In genomic region chr7:20438248-20438647, GRCh38 we compare ENCODE assay signal across 20 cellular contexts.
DNase-seq lines count a peak whose midpoint lies in the region; ATAC-seq and TF ChIP-seq lines count a peak whose summit lies in the region.
"Had no signal": no experiment of that assay in that cellular context is flagged by ENCODE, and none has a peak within 500 bp of the region (broad histone marks: within the 10 kb centered on the region; RNA-seq: fewer than 3 reads in every experiment).

No MANE protein-coding gene starts in this region.

- CTCF ChIA-PET in activated B cell treated with CpG ODN at 0.5 μM for 24 hours (lab: Charles Lee) = no interaction called here

- POLR2A ChIA-PET in activated B cell treated with CpG ODN at 0.5 μM for 24 hours (lab: Charles Lee) = no interaction called here

- peak; percentile 32 for ATAC-seq in GM18909 (IDR thresholded peaks at IDR 0.05; ENCODE audit: poor library complexity, unreplicated experiment)
- ATAC-seq in HG03432 (IDR thresholded peaks at IDR 0.05; ENCODE audit: unreplicated experiment) = peak; percentile 13
- ATAC-seq in activated B cell treated with CpG ODN at 0.5 μM for 24 hours (ENCODE audit: low read depth) = no peak
- ATAC-seq in stimulated activated effector memory CD8-positive, alpha-beta T cell treated with anti-CD3 and anti-CD28 coated beads, Interleukin-12 subunit alpha, Interleukin-12 subunit beta, amount 100 ng/mL, for 72 hours = no peak
- ATAC-seq: right cardiac atrium; stimulated activated naive CD8-positive, alpha-beta T cell treated with anti-CD3 and anti-CD28 coated beads, Interleukin-15, amount 100 ng/mL, for 72 hours had no signal

- peaks cover 0 to 19% (median 12%) of the 10 kb centered on the region in 4 donors for H3K4me1 ChIP-seq in stomach

- no peak for TF ChIP-seq POLR2A in stomach (IDR thresholded peaks at IDR 0.05)

- no peaks in the 10 kb centered on the region for H3K36me3 ChIP-seq in stomach
- H3K36me3 ChIP-seq: left ventricle myocardium inferior had no signal

- H3K9me3 Mint-ChIP-seq in activated B cell treated with CpG ODN at 0.5 μM for 24 hours = no peaks in the 10 kb centered on the region
- H3K9me3 Mint-ChIP-seq in stimulated activated effector memory CD8-positive, alpha-beta T cell treated with anti-CD3 and anti-CD28 coated beads, Interleukin-12 subunit alpha, Interleukin-12 subunit beta, amount 100 ng/mL, for 72 hours = peaks cover 3% of the 10 kb centered on the region
- no peaks in the 10 kb centered on the region for H3K9me3 Mint-ChIP-seq in activated T-helper 1 cell treated with anti-CD3 and anti-CD28 coated beads, Interleukin-12 subunit alpha, Interleukin-12 subunit beta, Interleukin-2, Interleukin-4 antibody, amounts not matched to agents 30 ng/mL and 10 ng/mL and 1 ng/mL, durations not matched to agents 14 hours and 24 hours and 36 hours
- H3K9me3 Mint-ChIP-seq: stimulated activated naive CD8-positive, alpha-beta T cell treated with anti-CD3 and anti-CD28 coated beads, Interleukin-15, amount 100 ng/mL, for 72 hours had no signal

- H3K27ac ChIP-seq in 22Rv1 (peak overlapping the region; percentile 62), stomach (peak overlapping the region in 1 of 5 donors; percentile 28)
- H3K27ac ChIP-seq: GM23248, left ventricle myocardium inferior had no signal

- H3K27ac Mint-ChIP-seq in activated B cell treated with CpG ODN at 0.5 μM for 24 hours = no peak overlapping the region
- no peak overlapping the region for H3K27ac Mint-ChIP-seq in stimulated activated effector memory CD8-positive, alpha-beta T cell treated with anti-CD3 and anti-CD28 coated beads, Interleukin-12 subunit alpha, Interleukin-12 subunit beta, amount 100 ng/mL, for 72 hours
- H3K27ac Mint-ChIP-seq in activated T-helper 1 cell treated with anti-CD3 and anti-CD28 coated beads, Interleukin-12 subunit alpha, Interleukin-12 subunit beta, Interleukin-2, Interleukin-4 antibody, amounts not matched to agents 30 ng/mL and 10 ng/mL and 1 ng/mL, durations not matched to agents 14 hours and 24 hours and 36 hours = no peak overlapping the region

- H3K36me3 Mint-ChIP-seq in activated B cell treated with CpG ODN at 0.5 μM for 24 hours (ENCODE audit: low read depth) = no peaks in the 10 kb centered on the region
- H3K36me3 Mint-ChIP-seq in stimulated activated effector memory CD8-positive, alpha-beta T cell treated with anti-CD3 and anti-CD28 coated beads, Interleukin-12 subunit alpha, Interleukin-12 subunit beta, amount 100 ng/mL, for 72 hours = no peaks in the 10 kb centered on the region
- H3K36me3 Mint-ChIP-seq in activated T-helper 1 cell treated with anti-CD3 and anti-CD28 coated beads, Interleukin-12 subunit alpha, Interleukin-12 subunit beta, Interleukin-2, Interleukin-4 antibody, amounts not matched to agents 30 ng/mL and 10 ng/mL and 1 ng/mL, durations not matched to agents 14 hours and 24 hours and 36 hours (ENCODE audit: low read depth) = no peaks in the 10 kb centered on the region

- peaks cover 28% of the 10 kb centered on the region for H3K4me1 Mint-ChIP-seq in activated B cell treated with CpG ODN at 0.5 μM for 24 hours
- H3K4me1 Mint-ChIP-seq in stimulated activated effector memory CD8-positive, alpha-beta T cell treated with anti-CD3 and anti-CD28 coated beads, Interleukin-12 subunit alpha, Interleukin-12 subunit beta, amount 100 ng/mL, for 72 hours = no peaks in the 10 kb centered on the region
- H3K4me1 Mint-ChIP-seq in activated T-helper 1 cell treated with anti-CD3 and anti-CD28 coated beads, Interleukin-12 subunit alpha, Interleukin-12 subunit beta, Interleukin-2, Interleukin-4 antibody, amounts not matched to agents 30 ng/mL and 10 ng/mL and 1 ng/mL, durations not matched to agents 14 hours and 24 hours and 36 hours (ENCODE audit: low read depth) = no peaks in the 10 kb centered on the region
- H3K4me1 Mint-ChIP-seq: stimulated activated naive CD8-positive, alpha-beta T cell treated with anti-CD3 and anti-CD28 coated beads, Interleukin-15, amount 100 ng/mL, for 72 hours had no signal

- H3K27me3 Mint-ChIP-seq in activated B cell treated with CpG ODN at 0.5 μM for 24 hours = peaks cover 3% of the 10 kb centered on the region
- no peaks in the 10 kb centered on the region for H3K27me3 Mint-ChIP-seq in activated T-helper 1 cell treated with anti-CD3 and anti-CD28 coated beads, Interleukin-12 subunit alpha, Interleukin-12 subunit beta, Interleukin-2, Interleukin-4 antibody, amounts not matched to agents 30 ng/mL and 10 ng/mL and 1 ng/mL, durations not matched to agents 14 hours and 24 hours and 36 hours (ENCODE audit: insufficient read depth)

- TF ChIP-seq CTCF in 22Rv1 (IDR thresholded peaks at IDR 0.05) (no peak), activated B cell treated with CpG ODN at 0.5 μM for 24 hours (IDR thresholded peaks at IDR 0.05) (no peak), stomach (IDR thresholded peaks at IDR 0.05) (no peak)

- intact Hi-C loops in activated B cell treated with CpG ODN at 0.5 μM for 24 hours (cut with micrococcal nuclease) = loop anchor here (2.0 to 10.0 kb wide), 3 partner anchors 107 to 917 kb away; partner anchors contain the start of gene ITGB8
- intact Hi-C loops in stomach (cut with DNase I; ENCODE audit: low total_unique reads) = no loop called here
- intact Hi-C loops in activated T-helper 1 cell treated with anti-CD3 and anti-CD28 coated beads, Interleukin-12 subunit alpha, Interleukin-12 subunit beta, Interleukin-2, Interleukin-4 antibody, amounts not matched to agents 30 ng/mL and 10 ng/mL and 1 ng/mL, durations not matched to agents 14 hours and 24 hours and 36 hours (cut with micrococcal nuclease) = no loop called here

- no peak for DNase-seq in activated B cell treated with CpG ODN at 0.5 μM for 24 hours
- DNase-seq in stimulated activated effector memory CD8-positive, alpha-beta T cell treated with anti-CD3 and anti-CD28 coated beads, Interleukin-12 subunit alpha, Interleukin-12 subunit beta, amount 100 ng/mL, for 72 hours (ENCODE audit: low spot score in 2 of 2) = no peak
- DNase-seq in stomach = no peak
- no peak for DNase-seq in GM03348 (ENCODE audit: low spot score)
- DNase-seq in activated T-helper 1 cell treated with anti-CD3 and anti-CD28 coated beads, Interleukin-12 subunit alpha, Interleukin-12 subunit beta, Interleukin-2, Interleukin-4 antibody, amounts not matched to agents 30 ng/mL and 10 ng/mL and 1 ng/mL, durations not matched to agents 14 hours and 24 hours and 36 hours (ENCODE audit: low spot score) = no peak
- DNase-seq: 8988T; activated CD4-positive, alpha-beta T cell treated with anti-CD3 and anti-CD28 coated beads for 48 hours; activated CD8-positive, alpha-beta memory T cell treated with anti-CD3 and anti-CD28 coated beads, Interleukin-2, amount 50 U/mL, for 48 hours; activated naive CD4-positive, alpha-beta T cell treated with Interleukin-2 at 50 U/mL for 16 hours; C1 segment of cervical spinal cord; DMS53; foreskin fibroblast; GM23248; left ventricle myocardium inferior; NCI-H1436 treated with DMSO at 0.1 percent for 48 hours; right cardiac atrium; stimulated activated naive CD8-positive, alpha-beta T cell treated with anti-CD3 and anti-CD28 coated beads, Interleukin-15, amount 100 ng/mL, for 72 hours had no signal

- no peak overlapping the region for H3K4me3 ChIP-seq in stomach
- H3K4me3 ChIP-seq: GM23248, left ventricle myocardium inferior had no signal

- peak overlapping the region; percentile 13 for H3K4me3 Mint-ChIP-seq in activated B cell treated with CpG ODN at 0.5 μM for 24 hours
- H3K4me3 Mint-ChIP-seq in stimulated activated effector memory CD8-positive, alpha-beta T cell treated with anti-CD3 and anti-CD28 coated beads, Interleukin-12 subunit alpha, Interleukin-12 subunit beta, amount 100 ng/mL, for 72 hours = no peak overlapping the region
- H3K4me3 Mint-ChIP-seq in activated T-helper 1 cell treated with anti-CD3 and anti-CD28 coated beads, Interleukin-12 subunit alpha, Interleukin-12 subunit beta, Interleukin-2, Interleukin-4 antibody, amounts not matched to agents 30 ng/mL and 10 ng/mL and 1 ng/mL, durations not matched to agents 14 hours and 24 hours and 36 hours = no peak overlapping the region
- H3K4me3 Mint-ChIP-seq: stimulated activated naive CD8-positive, alpha-beta T cell treated with anti-CD3 and anti-CD28 coated beads, Interleukin-15, amount 100 ng/mL, for 72 hours had no signal

- TF ChIP-seq EP300 in stomach (IDR thresholded peaks at IDR 0.05) = no peak

- no peaks in the 10 kb centered on the region for H3K9me3 ChIP-seq in stomach
- H3K9me3 ChIP-seq: left ventricle myocardium inferior had no signal

- no peaks in the 10 kb centered on the region for H3K27me3 ChIP-seq in stomach

Comparison
In these comparisons a context has a peak if more than half of its experiments do, and no peak if none do; other contexts are left out.
1. ATAC-seq: peak in GM18909 (single experiment) and HG03432 (single experiment); none in activated B cell treated with CpG ODN at 0.5 μM for 24 hours (single experiment) and stimulated activated effector memory CD8-positive, alpha-beta T cell treated with anti-CD3 and anti-CD28 coated beads, Interleukin-12 subunit alpha, Interleukin-12 subunit beta, amount 100 ng/mL, for 72 hours (single experiment).